1 cellular context compared by ENCODE assay signal in genomic region chr7:34104120-34104519, GRCh38.
TF ChIP-seq lines count a peak whose summit lies in the region.

No MANE protein-coding gene starts in this region.

TF ChIP-seq in GM23338, 12 proteins besides CTCF, POLR2A, EP300 and RAD21 (continued from another document):
- TF ChIP-seq STAT1 (IDR thresholded peaks at IDR 0.05; ENCODE audit: unreplicated experiment) (no peak), NANOG (IDR thresholded peaks at IDR 0.05; ENCODE audit: borderline replicate concordance) (no peak), JUNB (IDR thresholded peaks at IDR 0.05; ENCODE audit: unreplicated experiment) (no peak), EZH2phosphoT487 (IDR thresholded peaks at IDR 0.05; ENCODE audit: unreplicated experiment) (no peak), EZH2 (IDR thresholded peaks at IDR 0.05; ENCODE audit: low read depth, unreplicated experiment) (no peak), ZNF331 (CRISPR knock-in tag; IDR thresholded peaks at IDR 0.05; ENCODE audit: low read depth) (no peak), REST (IDR thresholded peaks at IDR 0.05; ENCODE audit: unreplicated experiment) (no peak)
